Comparison of ENCODE assay signal across 34 cellular contexts in genomic region chr20:21377701-21378100, GRCh38. TPM values are rescaled to one million over a fixed set of nuclear protein-coding genes. Genes with fewer than 3 reads are reported as not detected.
"Had no signal": no experiment of that assay in that cellular context is flagged by ENCODE, and none has a peak within 500 bp of the region (broad histone marks: within the 10 kb centered on the region; RNA-seq: fewer than 3 reads in every experiment).

No MANE protein-coding gene starts in this region.

- H3K27ac Mint-ChIP-seq: mesothelial cell of epicardium; natural killer cell; nephron progenitor cell; progenitor cell of endocrine pancreas; stimulated activated naive B cell treated with anti-CD40 and anti-IgM and Interleukin-4, amounts not matched to agents 10 μg/mL and 1 μg/mL and 100 μg/mL, for 72 hours had no signal

- H2AFZ ChIP-seq: hepatocyte had no signal

- H3K27ac ChIP-seq: heart right ventricle, hepatocyte, left lung, lower lobe of right lung, ovary, right atrium auricular region, sigmoid colon, spleen, stomach, testis, thyroid gland, transverse colon, upper lobe of right lung had no signal

- H3K4me3 Mint-ChIP-seq: mesothelial cell of epicardium; natural killer cell; nephron progenitor cell; stimulated activated naive B cell treated with anti-CD40 and anti-IgM and Interleukin-4, amounts not matched to agents 10 μg/mL and 1 μg/mL and 100 μg/mL, for 72 hours had no signal

- H3K4me1 ChIP-seq: left lung, right atrium auricular region, stomach, testis, thyroid gland, transverse colon, upper lobe of right lung had no signal

- H3K4me2 ChIP-seq: hepatocyte had no signal

- DNase-seq: heart right ventricle; kidney glomerular epithelial cell; left cardiac atrium; left lung; lower lobe of right lung; mammary epithelial cell; mesendoderm; naive B cell; natural killer cell; nephron progenitor cell; ovary; sigmoid colon; small intestine; spleen; stimulated activated CD4-positive, alpha-beta T cell treated with anti-CD3 and anti-CD28 coated beads, Interleukin-4, amount 100 ng/mL, for 4 hours; stimulated activated CD8-positive, alpha-beta memory T cell treated with anti-CD3 and anti-CD28 coated beads, Interleukin-4, amount 100 ng/mL, for 48 hours; stimulated activated naive B cell treated with anti-CD40 and anti-IgM and Interleukin-4, amounts not matched to agents 10 μg/mL and 1 μg/mL and 100 μg/mL, for 72 hours; stimulated activated naive CD8-positive, alpha-beta T cell treated with anti-CD3 and anti-CD28 coated beads, Interleukin-15, Interleukin-2, amounts not matched to agents 100 U/mL and 50 U/mL, for 24 hours; stomach; testis; thyroid gland; transverse colon; upper lobe of right lung had no signal

- H3K27me3 ChIP-seq: heart right ventricle, hepatocyte, left lung, ovary, right atrium auricular region, sigmoid colon, spleen, stomach, testis, thyroid gland, transverse colon, upper lobe of right lung had no signal

- H3K27me3 Mint-ChIP-seq: naive B cell; progenitor cell of endocrine pancreas; stimulated activated naive B cell treated with anti-CD40 and anti-IgM and Interleukin-4, amounts not matched to agents 10 μg/mL and 1 μg/mL and 100 μg/mL, for 72 hours had no signal

- H3K4me3 ChIP-seq: heart right ventricle, hepatocyte, left lung, lower lobe of right lung, ovary, right atrium auricular region, sigmoid colon, spleen, stomach, testis, thyroid gland, transverse colon, upper lobe of right lung had no signal

- H3K36me3 ChIP-seq: ovary had no signal

- H3K9me3 ChIP-seq: heart right ventricle, left lung, lower lobe of right lung, ovary, right atrium auricular region, sigmoid colon, spleen, stomach, testis, thyroid gland, transverse colon, upper lobe of right lung had no signal

- H3K9me3 Mint-ChIP-seq: mesothelial cell of epicardium; naive B cell; natural killer cell; nephron progenitor cell; stimulated activated naive B cell treated with anti-CD40 and anti-IgM and Interleukin-4, amounts not matched to agents 10 μg/mL and 1 μg/mL and 100 μg/mL, for 72 hours had no signal

- ATAC-seq: heart right ventricle; left cardiac atrium; left lung; lower lobe of right lung; natural killer cell; stimulated activated naive B cell treated with anti-CD40 and anti-IgM and Interleukin-4, amounts not matched to agents 10 μg/mL and 1 μg/mL and 100 μg/mL, for 72 hours; stimulated activated naive CD8-positive, alpha-beta T cell treated with anti-CD3 and anti-CD28 coated beads, Interleukin-15, Interleukin-2, amounts not matched to agents 100 U/mL and 50 U/mL, for 24 hours; upper lobe of right lung had no signal

- H3K4me1 Mint-ChIP-seq: mesothelial cell of epicardium had no signal

- FAIRE-seq: keratinocyte, small intestine, urothelium cell line had no signal

RNA-seq across cellular contexts. Expression of gene NKX2-4, which starts 19.6 kb away (rescaled TPM):
- total RNA-seq: heart right ventricle, hepatocyte, left cardiac atrium, left lung, liver, lower lobe of right lung, mammary epithelial cell, mesothelial cell of epicardium, mononuclear cell, natural killer cell, omental fat pad, ovary, progenitor cell of endocrine pancreas, pulmonary artery endothelial cell, renal cortical epithelial cell, right atrium auricular region, sigmoid colon, spleen, stomach, transverse colon, upper lobe of right lung had no signal
- polyA plus RNA-seq: heart right ventricle, hepatocyte, keratinocyte, liver, mammary epithelial cell, ovary, sigmoid colon, small intestine, spleen, stomach had no signal
